In the genomic region with DNA sequence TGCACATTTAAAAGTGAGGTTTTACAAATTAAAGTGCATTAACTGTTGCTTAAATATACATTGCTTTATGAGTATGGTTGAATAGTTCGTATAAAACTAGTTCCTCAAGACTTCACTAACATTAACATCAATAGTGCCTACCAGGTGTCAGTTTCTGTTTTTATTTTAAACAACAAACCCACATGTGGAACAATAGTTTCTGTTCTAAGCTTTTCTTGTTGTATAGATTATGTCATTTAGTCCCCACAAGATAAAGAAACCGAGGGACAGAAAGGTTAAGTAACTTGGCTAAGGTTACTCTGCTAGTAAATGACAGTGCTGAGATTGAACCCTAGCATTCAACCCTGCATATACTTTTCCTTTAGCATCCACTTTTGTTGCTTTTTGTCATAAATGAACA, we compare ENCODE assay signal across 11 cellular contexts. TPM values are rescaled to one million over a fixed set of nuclear protein-coding genes. Genes with fewer than 3 reads are reported as not detected.
A peak's percentile ranks its signal among the peaks of the same experiment; 100 is the strongest.
DNase-seq lines count a peak whose midpoint lies in the region; ATAC-seq, FAIRE-seq and TF ChIP-seq lines count a peak whose summit lies in the region.
"Had no signal": no experiment of that assay in that cellular context is flagged by ENCODE, and none has a peak within 500 bp of the region (broad histone marks: within the 10 kb centered on the region; RNA-seq: fewer than 3 reads in every experiment).

No MANE protein-coding gene starts in this region.

- H3K9me2 ChIP-seq in MM.1S (replicated peaks; ENCODE audit: insufficient read depth, low read length), result no peaks in the 10 kb centered on the region

- H2AFZ ChIP-seq in MM.1S (ENCODE audit: low read length), result no peak overlapping the region

- H3K27me3 ChIP-seq in MM.1S (replicated peaks; ENCODE audit: insufficient read depth, low read length), result no peaks in the 10 kb centered on the region

- intact Hi-C loops in MCF 10A (cut with micrococcal nuclease), result no loop called here

- H3K9ac ChIP-seq in MM.1S (ENCODE audit: low read length), result no peak overlapping the region

- H3F3A ChIP-seq in MM.1S (ENCODE audit: insufficient read depth, low read length), result peaks cover 13% of the 10 kb centered on the region

- H3K9me3 Mint-ChIP-seq in MCF 10A (ENCODE audit: unreplicated experiment), result no peaks in the 10 kb centered on the region
- H3K9me3 Mint-ChIP-seq: T-helper 1 cell treated with Interleukin-12 subunit alpha and Interleukin-12 subunit beta and Interleukin-4 antibody, amounts not matched to agents 30 μg/mL and 1 μg/mL, for 36 hours had no signal

- H3K36me3 Mint-ChIP-seq in MCF 10A (ENCODE audit: insufficient read depth, unreplicated experiment), result peaks cover 47% of the 10 kb centered on the region

- ATAC-seq in GM19438 (IDR thresholded peaks at IDR 0.05; ENCODE audit: low read depth, unreplicated experiment), result peak; percentile 71
- peak; percentile 68 for ATAC-seq in HG02943 (IDR thresholded peaks at IDR 0.05; ENCODE audit: low read depth, unreplicated experiment)

- no TSS peak for BruUV-seq in MCF 10A (replicated peaks; lab: Mats Ljungman, UMichigan)

- no peak overlapping the region for H3K27ac Mint-ChIP-seq in MCF 10A (ENCODE audit: low read depth, unreplicated experiment)
- H3K27ac Mint-ChIP-seq: T-helper 1 cell treated with Interleukin-12 subunit alpha and Interleukin-12 subunit beta and Interleukin-4 antibody, amounts not matched to agents 30 μg/mL and 1 μg/mL, for 36 hours had no signal

- TF ChIP-seq POLR2A in GM12892 (IDR thresholded peaks at IDR 0.05; ENCODE audit: low read depth, low read length), result no peak

- FAIRE-seq in GM12892 (lab: Jason Lieb, UNC), result peak; percentile 36

- peak overlapping the region; percentile 45 for H3K4me2 ChIP-seq in MM.1S (ENCODE audit: low read depth, low read length)

- peaks cover 14% of the 10 kb centered on the region for H3K4me1 Mint-ChIP-seq in MCF 10A (ENCODE audit: insufficient read depth, unreplicated experiment)

- DNase-seq in GM12892 (ENCODE audit: insufficient read length) (no peak), MM.1S (peak; percentile 87), SK-N-DZ (ENCODE audit: low spot score) (no peak), mesenteric fat pad (ENCODE audit: low spot score) (no peak), MCF 10A (ENCODE audit: unreplicated experiment) (no peak)
- DNase-seq in effector CD8-positive, alpha-beta T cell (lab: John Stamatoyannopoulos, UW), result no peak
- DNase-seq: NCI-H510A had no signal

- H3K9me3 ChIP-seq in MM.1S (replicated peaks; ENCODE audit: insufficient read depth, low read length), result no peaks in the 10 kb centered on the region

- H3K79me2 ChIP-seq in MM.1S (ENCODE audit: low read length), result no peaks in the 10 kb centered on the region

- CTCF ChIA-PET in MCF 10A (lab: Yijun Ruan, JAX), result interaction anchor here (0.6 to 1.9 kb wide), 3 partner anchors 28 to 126 kb away, joined by 4 to 9 read pairs (median 4); no protein-coding TSS in a partner anchor

- POLR2A ChIA-PET in MCF 10A (lab: Yijun Ruan, JAX), result no interaction called here

- no peak overlapping the region for H3K27ac ChIP-seq in MM.1S (ENCODE audit: low read length)

- no peaks in the 10 kb centered on the region for H3K36me3 ChIP-seq in MM.1S (replicated peaks; ENCODE audit: insufficient read depth, low read length)

- peaks cover 20% of the 10 kb centered on the region for H3K4me1 ChIP-seq in MM.1S (ENCODE audit: low read length)

- H4K20me1 ChIP-seq in MM.1S (ENCODE audit: insufficient read depth, low read length), result peaks cover 6% of the 10 kb centered on the region; the same call in 1 of the 2 replicates

- H3K4me3 ChIP-seq in MM.1S (ENCODE audit: low read length), result no peak overlapping the region

- TF ChIP-seq CTCF in MM.1S (IDR thresholded peaks at IDR 0.05; ENCODE audit: low read length), result no peak
- no peak for TF ChIP-seq CTCF in MCF 10A (IDR thresholded peaks at IDR 0.05; ENCODE audit: unreplicated experiment)

- no peak overlapping the region for H3K4me3 Mint-ChIP-seq in MCF 10A (ENCODE audit: unreplicated experiment)
- H3K4me3 Mint-ChIP-seq: T-helper 1 cell treated with Interleukin-12 subunit alpha and Interleukin-12 subunit beta and Interleukin-4 antibody, amounts not matched to agents 30 μg/mL and 1 μg/mL, for 36 hours had no signal

- no peaks in the 10 kb centered on the region for H3K27me3 Mint-ChIP-seq in MCF 10A (ENCODE audit: insufficient read depth, unreplicated experiment)

RNA-seq across cellular contexts. Expression of gene ST14, which starts 41.4 kb away (rescaled TPM):
- 0.34 TPM for polyA plus RNA-seq in GM12892 (2012; ENCODE audit: missing spikeins)
- polyA plus RNA-seq in SK-N-DZ (2014; cell fraction: cytosol; rRNA removed), result not detected in 2 replicates
- 0.42 TPM in 1 of 2 replicates, not detected in the other for polyA plus RNA-seq in SK-N-DZ (2014; cell fraction: nucleus; rRNA removed)
- total RNA-seq in mesenteric fat pad (13.3 TPM), MCF 10A (2022) (24.8 and 27.2 TPM in 2 replicates)
- polyA plus RNA-seq: BJ had no signal

RNA-seq across cellular contexts. Expression of gene APLP2, which starts 48.5 kb away (rescaled TPM):
- polyA plus RNA-seq in GM12892 (2012; ENCODE audit: missing spikeins), result 10.4 TPM
- 113 and 122 TPM in 2 replicates for polyA plus RNA-seq in SK-N-DZ (2014; cell fraction: cytosol; rRNA removed)
- 120 and 142 TPM in 2 replicates for polyA plus RNA-seq in SK-N-DZ (2014; cell fraction: nucleus; rRNA removed)
- 298 TPM for total RNA-seq in mesenteric fat pad
- total RNA-seq in MCF 10A (2022), result 317 and 368 TPM in 2 replicates
